In genomic region chr5:17248999-17249634, GRCh38 we compare ENCODE assay signal across 10 cellular contexts. TPM values are rescaled to one million over a fixed set of nuclear protein-coding genes. Genes with fewer than 3 reads are reported as not detected.
DNase-seq lines count a peak whose midpoint lies in the region; ATAC-seq and TF ChIP-seq lines count a peak whose summit lies in the region.
"Had no signal": no experiment of that assay in that cellular context is flagged by ENCODE, and none has a peak within 500 bp of the region (broad histone marks: within the 10 kb centered on the region; RNA-seq: fewer than 3 reads in every experiment).

No MANE protein-coding gene starts in this region.

- H3K9me2 ChIP-seq in SK-N-SH, result no peaks in the 10 kb centered on the region

- no peaks in the 10 kb centered on the region for H3K9me3 Mint-ChIP-seq in CD4-positive, alpha-beta T cell

- POLR2A ChIA-PET in SK-N-SH (lab: Yijun Ruan, JAX), result no interaction called here
- POLR2A ChIA-PET in CD4-positive, alpha-beta T cell (lab: Charles Lee), result no interaction called here

- ATAC-seq in CD4-positive, alpha-beta T cell (ENCODE audit: poor library complexity), result no peak
- ATAC-seq in HG03442 (IDR thresholded peaks at IDR 0.05; ENCODE audit: unreplicated experiment) (no peak), GM18868 (IDR thresholded peaks at IDR 0.05; ENCODE audit: unreplicated experiment) (no peak)
- ATAC-seq: activated CD8-positive, alpha-beta T cell treated with anti-CD3 and anti-CD28 coated beads, Interleukin-2, amount 10 ng/mL, durations not matched to agents 7 days and 5 days had no signal

- no peaks in the 10 kb centered on the region for H3K27me3 ChIP-seq in SK-N-SH (ENCODE audit: insufficient read depth)
- H3K27me3 ChIP-seq in skeletal muscle satellite cell (ENCODE audit: control insufficient read depth, insufficient read depth, low read length), result no peaks in the 10 kb centered on the region
- H3K27me3 ChIP-seq in CD4-positive, alpha-beta T cell (ENCODE audit: control insufficient read depth, insufficient read depth, low read length), result no peaks in the 10 kb centered on the region

- H3K27ac Mint-ChIP-seq in CD4-positive, alpha-beta T cell, result no peak overlapping the region
- H3K27ac Mint-ChIP-seq: activated CD8-positive, alpha-beta T cell treated with anti-CD3 and anti-CD28 coated beads, Interleukin-2, amount 10 ng/mL, durations not matched to agents 7 days and 5 days had no signal

- H3K9ac ChIP-seq in SK-N-SH (no peak overlapping the region), skeletal muscle satellite cell (ENCODE audit: low read depth, low read length) (no peak overlapping the region)

- no peak overlapping the region for H2AFZ ChIP-seq in SK-N-SH (ENCODE audit: low read depth)

- peaks cover 92% of the 10 kb centered on the region for H3K79me2 ChIP-seq in SK-N-SH (ENCODE audit: insufficient read depth)

- CTCF ChIA-PET in SK-N-SH (lab: Yijun Ruan, JAX), result no interaction called here
- CTCF ChIA-PET in CD4-positive, alpha-beta T cell (lab: Charles Lee), result no interaction called here

- no peaks in the 10 kb centered on the region for H3K9me3 ChIP-seq in SK-N-SH
- no peaks in the 10 kb centered on the region for H3K9me3 ChIP-seq in skeletal muscle satellite cell (replicated peaks; ENCODE audit: low read length)
- H3K9me3 ChIP-seq in CD4-positive, alpha-beta T cell (ENCODE audit: control insufficient read depth, low read length), result no peaks in the 10 kb centered on the region

- H3F3A ChIP-seq in SK-N-SH (replicated peaks; ENCODE audit: insufficient read depth), result peaks cover 18% of the 10 kb centered on the region

- H3K36me3 ChIP-seq in SK-N-SH (replicated peaks in 1 of 2; ENCODE audit: control insufficient read depth in 1 of 2, insufficient read depth in 2 of 2, low read length in 1 of 2), result peaks cover 0 to 9% of the 10 kb centered on the region in 2 experiments
- H3K36me3 ChIP-seq in skeletal muscle satellite cell (ENCODE audit: insufficient read depth, low read length), result peaks cover 10% of the 10 kb centered on the region

- H3K27ac ChIP-seq in SK-N-SH (ENCODE audit: low read depth in 2 of 2, low read length in 1 of 2), result peak overlapping the region; percentile 67 to 74; a peak in 3 of 4 replicates
- no peak overlapping the region for H3K27ac ChIP-seq in CD4-positive, alpha-beta T cell (ENCODE audit: low read depth, low read length)

- TF ChIP-seq EP300 in SK-N-SH (IDR thresholded peaks at IDR 0.05; ENCODE audit: borderline replicate concordance in 1 of 2, low read depth in 1 of 2, low read length in 1 of 2), result peak in 1 of 2 experiments; percentile 98; a peak in 2 of 4 replicates

- H3K4me3 Mint-ChIP-seq in CD4-positive, alpha-beta T cell, result no peak overlapping the region
- H3K4me3 Mint-ChIP-seq: activated CD8-positive, alpha-beta T cell treated with anti-CD3 and anti-CD28 coated beads, Interleukin-2, amount 10 ng/mL, durations not matched to agents 7 days and 5 days; neural crest cell had no signal

- no peaks in the 10 kb centered on the region for H3K4me1 Mint-ChIP-seq in CD4-positive, alpha-beta T cell (ENCODE audit: low read depth)

- H3K4me2 ChIP-seq in SK-N-SH (no peak overlapping the region), skeletal muscle satellite cell (ENCODE audit: low read length) (peak overlapping the region; percentile 59)

- H3K4me1 ChIP-seq in SK-N-SH (ENCODE audit: control insufficient read depth in 1 of 2, insufficient read depth in 2 of 2, low read depth in 1 of 2, low read length in 1 of 2), result peaks cover 0 to 26% of the 10 kb centered on the region in 2 experiments; a peak in 2 of 4 replicates
- H3K4me1 ChIP-seq in skeletal muscle satellite cell (ENCODE audit: control insufficient read depth, insufficient read depth, low read length), result peaks cover 54% of the 10 kb centered on the region

- 34% methylated on average over 3 of the region's 3 CpGs for WGBS in SK-N-SH (ENCODE audit: low lambda C conversion rate)

- no peaks in the 10 kb centered on the region for H3K27me3 Mint-ChIP-seq in CD4-positive, alpha-beta T cell

- no peak for TF ChIP-seq CTCF in SK-N-SH (IDR thresholded peaks at IDR 0.05)
- TF ChIP-seq CTCF in CD4-positive, alpha-beta T cell (IDR thresholded peaks at IDR 0.05), result no peak

- DNase-seq in HCEC 1CT (peak; percentile 99), SK-N-SH (no peak), foreskin melanocyte (peak; percentile 57), DMS53 treated with DMSO at 0.1 percent for 48 hours (lab: John Stamatoyannopoulos, UW; ENCODE audit: unreplicated experiment) (no peak)
- no peak for DNase-seq in CD4-positive, alpha-beta T cell
- DNase-seq: activated CD8-positive, alpha-beta T cell treated with anti-CD3 and anti-CD28 coated beads, Interleukin-2, amount 10 ng/mL, durations not matched to agents 7 days and 5 days had no signal

- TF ChIP-seq RAD21 in SK-N-SH (IDR thresholded peaks at IDR 0.05; ENCODE audit: low read length), result no peak

- H3K4me3 ChIP-seq in SK-N-SH (ENCODE audit: low read depth in 2 of 2, low read length in 1 of 2) (no peak overlapping the region), skeletal muscle satellite cell (ENCODE audit: low read length) (no peak overlapping the region)

- H4K20me1 ChIP-seq in SK-N-SH (ENCODE audit: insufficient read depth), result no peaks in the 10 kb centered on the region

- intact Hi-C loops in CD4-positive, alpha-beta T cell (cut with DNase I, micrococcal nuclease), result no loop called here

- H3K36me3 Mint-ChIP-seq in CD4-positive, alpha-beta T cell (ENCODE audit: low read depth), result no peaks in the 10 kb centered on the region

TF ChIP-seq in SK-N-SH, 30 proteins besides CTCF, POLR2A, EP300 and RAD21 (continues in another document):
- TF ChIP-seq RCOR1 (IDR thresholded peaks at IDR 0.05; ENCODE audit: low read length) (no peak), USF1 (IDR thresholded peaks at IDR 0.05; ENCODE audit: borderline replicate concordance, low read depth) (no peak; the same call in 1 of the 2 replicates), TCF12 (IDR thresholded peaks at IDR 0.05) (peak; percentile 97), TEAD4 (IDR thresholded peaks at IDR 0.05; ENCODE audit: borderline replicate concordance, insufficient read depth) (peak; percentile 99), REST (IDR thresholded peaks at IDR 0.05; ENCODE audit: low read depth, low read length) (no peak; the same call in 1 of the 2 replicates), POLR2AphosphoS5 (IDR thresholded peaks at IDR 0.05; ENCODE audit: low read depth, low read length) (peak; percentile 71; the same call in 1 of the 2 replicates), MAX (IDR thresholded peaks at IDR 0.05; ENCODE audit: low read depth) (peak; percentile 82), PBX3 (IDR thresholded peaks at IDR 0.05) (peak; percentile 91), EZH2phosphoT487 (IDR thresholded peaks at IDR 0.05; ENCODE audit: borderline replicate concordance, low read depth) (no peak), RFX5 (IDR thresholded peaks at IDR 0.05; ENCODE audit: low read length) (no peak), FOSL2 (IDR thresholded peaks at IDR 0.05; ENCODE audit: borderline replicate concordance, low read depth) (peak; percentile 97), YY1 (IDR thresholded peaks at IDR 0.05; ENCODE audit: low read depth) (no peak), ELF1 (IDR thresholded peaks at IDR 0.05) (no peak)

RNA-seq across cellular contexts. Expression of gene BASP1, which starts 31.7 kb away (rescaled TPM):
- polyA plus RNA-seq in SK-N-SH (2012; rRNA removed), result 77.8 and 107 TPM in 2 replicates
- 94.2 and 104 TPM in 2 replicates for polyA plus RNA-seq in SK-N-SH (2012; cell fraction: cytosol; rRNA removed)
- polyA plus RNA-seq in SK-N-SH (2012; cell fraction: nucleus; rRNA removed), result 33.6 and 36.0 TPM in 2 replicates
- total RNA-seq in skeletal muscle satellite cell (2012; rRNA removed), result 57.0 and 75.8 TPM in 2 replicates
- total RNA-seq in CD4-positive, alpha-beta T cell, result under 1 TPM; 0.70 to 0.93 TPM
- total RNA-seq: activated CD8-positive, alpha-beta T cell treated with anti-CD3 and anti-CD28 coated beads, Interleukin-2, amount 10 ng/mL, durations not matched to agents 7 days and 5 days had no signal

Comparison
In these comparisons a context has a peak if more than half of its experiments do, and no peak if none do; other contexts are left out.
1. DNase-seq: peak in HCEC 1CT (single experiment) and foreskin melanocyte (single experiment); none in SK-N-SH (single experiment), CD4-positive, alpha-beta T cell (0 of 10) and DMS53 treated with DMSO at 0.1 percent for 48 hours (single experiment).